In the genomic region with DNA sequence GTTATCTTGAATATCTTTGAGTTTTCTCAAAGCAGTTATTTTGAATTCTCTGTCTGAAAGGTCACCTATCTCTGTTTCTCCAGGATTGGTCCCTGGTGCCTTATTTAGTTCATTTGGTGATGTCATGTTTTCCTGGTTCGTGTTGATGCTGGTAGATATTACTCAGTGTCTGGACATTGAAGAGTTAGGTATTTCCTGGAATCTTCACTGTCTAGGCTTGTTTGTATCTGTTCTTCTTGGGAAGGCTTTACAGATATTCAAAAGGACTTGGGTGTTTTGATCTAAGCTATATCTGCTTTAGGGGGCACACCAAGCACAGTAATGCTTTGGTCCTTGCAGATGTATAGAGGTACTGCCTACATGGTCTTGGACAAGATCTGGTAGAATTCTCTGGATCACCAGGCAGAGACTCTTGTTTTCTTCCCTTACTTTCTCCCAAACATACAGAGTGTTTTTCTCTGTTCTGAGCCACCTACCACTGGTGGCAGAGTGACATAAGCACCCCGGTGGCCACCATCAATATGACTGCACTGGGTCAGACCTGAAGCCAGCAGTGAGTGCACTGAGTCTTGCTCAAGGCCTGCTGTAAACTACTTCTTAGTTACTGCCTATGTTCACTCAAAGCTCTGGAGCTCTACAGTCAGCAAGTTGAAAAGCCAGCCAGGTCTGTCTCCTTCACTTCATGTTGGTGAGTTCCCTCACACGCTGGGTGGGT, we compare ENCODE assay signal across 15 cellular contexts.
DNase-seq lines count a peak whose midpoint lies in the region; FAIRE-seq and TF ChIP-seq lines count a peak whose summit lies in the region.
"Had no signal": no experiment of that assay in that cellular context is flagged by ENCODE, and none has a peak within 500 bp of the region (broad histone marks: within the 10 kb centered on the region; RNA-seq: fewer than 3 reads in every experiment).

No MANE protein-coding gene starts in this region.

- peak overlapping the region; percentile 95 for H3K4ac ChIP-seq in trophoblast cell (ENCODE audit: low read depth, low read length)

- H2AK5ac ChIP-seq in trophoblast cell (ENCODE audit: low read length) = peak overlapping the region; percentile 98

- H2BK5ac ChIP-seq in trophoblast cell (ENCODE audit: low read depth, low read length, poor library complexity) = peak overlapping the region; percentile 96

- H3K4me1 Mint-ChIP-seq in endodermal cell = no peaks in the 10 kb centered on the region
- H3K4me1 Mint-ChIP-seq: B cell had no signal

- H3K27ac ChIP-seq in RWPE1 = peak overlapping the region; percentile 38; the same call in 1 of the 2 replicates
- no peak overlapping the region for H3K27ac ChIP-seq in endodermal cell (ENCODE audit: low read depth, low read length)
- H3K27ac ChIP-seq in trophoblast cell (ENCODE audit: low read depth, low read length) = peak overlapping the region; percentile 95
- H3K27ac ChIP-seq in spleen = no peak overlapping the region
- H3K27ac ChIP-seq: BLaER1 treated with 17β-estradiol and CSF1 and Interleukin-3, amounts not matched to agents 10 nM and 100 nM; GM23248 had no signal

- H3K36me3 Mint-ChIP-seq in endodermal cell (ENCODE audit: low read depth) = no peaks in the 10 kb centered on the region
- H3K36me3 Mint-ChIP-seq: CD8-positive, alpha-beta T cell had no signal

- peak overlapping the region; percentile 98 for H3K14ac ChIP-seq in trophoblast cell (ENCODE audit: low read length)

- peak overlapping the region; percentile 100 for H2BK120ac ChIP-seq in trophoblast cell (ENCODE audit: insufficient read depth, low read length, poor library complexity)

- H3K27me3 ChIP-seq in endodermal cell (ENCODE audit: control insufficient read depth, insufficient read depth, low read length, poor library complexity, severe bottlenecking) = no peaks in the 10 kb centered on the region
- no peaks in the 10 kb centered on the region for H3K27me3 ChIP-seq in trophoblast cell (ENCODE audit: insufficient read depth, low read length)
- no peaks in the 10 kb centered on the region for H3K27me3 ChIP-seq in spleen (replicated peaks in 1 of 7)

- no peak overlapping the region for H3K4me3 Mint-ChIP-seq in endodermal cell
- H3K4me3 Mint-ChIP-seq: B cell; CD8-positive, alpha-beta T cell had no signal

- CTCF ChIA-PET in RWPE1 (lab: Yijun Ruan, JAX) (no interaction called here), HEK293T (lab: Yijun Ruan, JAX) (no interaction called here)

- H3K18ac ChIP-seq in trophoblast cell (ENCODE audit: low read length) = peak overlapping the region; percentile 93

- H3K4me1 ChIP-seq in endodermal cell (ENCODE audit: control insufficient read depth, insufficient read depth, low read length) = no peaks in the 10 kb centered on the region
- peaks cover 6 to 7% of the 10 kb centered on the region in 2 experiments for H3K4me1 ChIP-seq in trophoblast cell (ENCODE audit: control insufficient read depth in 1 of 2, insufficient read depth in 2 of 2, low read length in 2 of 2)
- no peaks in the 10 kb centered on the region for H3K4me1 ChIP-seq in spleen
- H3K4me1 ChIP-seq: BLaER1 treated with 17β-estradiol and CSF1 and Interleukin-3, amounts not matched to agents 10 nM and 100 nM had no signal

- peaks cover 3% of the 10 kb centered on the region for H3K9me3 Mint-ChIP-seq in endodermal cell

- no peak overlapping the region for H3K27ac Mint-ChIP-seq in endodermal cell
- H3K27ac Mint-ChIP-seq: B cell; CD8-positive, alpha-beta T cell had no signal

- H3K4me3 ChIP-seq in endodermal cell (ENCODE audit: low read length) = no peak overlapping the region
- no peak overlapping the region for H3K4me3 ChIP-seq in trophoblast cell (ENCODE audit: low read depth, low read length)
- H3K4me3 ChIP-seq in spleen = no peak overlapping the region
- H3K4me3 ChIP-seq: BLaER1 treated with 17β-estradiol and CSF1 and Interleukin-3, amounts not matched to agents 10 nM and 100 nM; GM23248 had no signal

- DNase-seq in GM19239 (ENCODE audit: insufficient read length, low spot score) (no peak), RWPE1 (ENCODE audit: low spot score) (no peak), endodermal cell (no peak), trophoblast cell (peak; percentile 42 to 77), HEK293T (ENCODE audit: extremely low spot score) (no peak), spleen (no peak), SW 1271 (lab: John Stamatoyannopoulos, UW) (no peak)
- DNase-seq: Calu3; CD8-positive, alpha-beta T cell; DMS79 treated with DMSO at 0.1 percent for 48 hours; GF-D8; GM23248 had no signal

- peak overlapping the region; percentile 80 for H4K12ac ChIP-seq in trophoblast cell (ENCODE audit: low read depth, low read length)

- no peak overlapping the region for H3K4me2 ChIP-seq in trophoblast cell (ENCODE audit: low read length)
- H3K4me2 ChIP-seq: BLaER1 treated with 17β-estradiol and CSF1 and Interleukin-3, amounts not matched to agents 10 nM and 100 nM had no signal

- intact Hi-C loops in spleen (cut with DNase I; ENCODE audit: low total_unique reads) = no loop called here

- FAIRE-seq in GM19239 (lab: Jason Lieb, UNC) = peak; percentile 52
- FAIRE-seq: H54 had no signal

- peaks cover 14% of the 10 kb centered on the region for H3K79me1 ChIP-seq in trophoblast cell (ENCODE audit: low read length)

- H2BK12ac ChIP-seq in trophoblast cell (ENCODE audit: low read length) = peak overlapping the region; percentile 99

- H3K27me3 Mint-ChIP-seq in endodermal cell (ENCODE audit: insufficient read depth) = no peaks in the 10 kb centered on the region
- H3K27me3 Mint-ChIP-seq: B cell had no signal

- H3K9ac ChIP-seq in endodermal cell (ENCODE audit: extremely low read depth, low read length, poor library complexity, severe bottlenecking) = no peak overlapping the region
- no peak overlapping the region for H3K9ac ChIP-seq in trophoblast cell (ENCODE audit: low read length)
- H3K9ac ChIP-seq: BLaER1 treated with 17β-estradiol and CSF1 and Interleukin-3, amounts not matched to agents 10 nM and 100 nM; GM23248 had no signal

- H2AFZ ChIP-seq in trophoblast cell (ENCODE audit: insufficient read depth, low read length, poor library complexity) = peak overlapping the region; percentile 68
- H2AFZ ChIP-seq: GM23248 had no signal

- TF ChIP-seq POLR2A in spleen (IDR thresholded peaks at IDR 0.05) = no peak

- no peaks in the 10 kb centered on the region for H3K36me3 ChIP-seq in endodermal cell (ENCODE audit: control insufficient read depth, insufficient read depth, low read length)
- no peaks in the 10 kb centered on the region for H3K36me3 ChIP-seq in trophoblast cell (ENCODE audit: control insufficient read depth in 1 of 2, insufficient read depth in 2 of 2, low read length in 2 of 2)
- no peaks in the 10 kb centered on the region for H3K36me3 ChIP-seq in spleen
- H3K36me3 ChIP-seq: BLaER1 treated with 17β-estradiol and CSF1 and Interleukin-3, amounts not matched to agents 10 nM and 100 nM had no signal

- 91% methylated on average over 3 of the region's 3 CpGs; no CpG with 5 or more reads in 1 of the 2 experiments for WGBS in endodermal cell (ENCODE audit: insufficient coverage in 1 of 2, insufficient read length in 1 of 2), 2 experiments
- no CpG with 5 or more reads among the region's 3 CpGs for WGBS in trophoblast cell (ENCODE audit: extremely low coverage, insufficient coverage, insufficient read length)
- 68 to 73% (median 69%) methylated on average over 2 to 3 of the region's 3 CpGs for WGBS in spleen, 5 donors

- TF ChIP-seq CTCF in RWPE1 (conservative IDR thresholded peaks at IDR 0.05; ENCODE audit: low read depth) = no peak
- peak; percentile 40 for TF ChIP-seq CTCF in endodermal cell (conservative IDR thresholded peaks at IDR 0.05)
- TF ChIP-seq CTCF in spleen (IDR thresholded peaks at IDR 0.05 in 8 of 11, conservative IDR thresholded peaks at IDR 0.05 in 3 of 11) = no peak

- H3K23ac ChIP-seq in trophoblast cell (ENCODE audit: low read length) = no peak overlapping the region

- no peaks in the 10 kb centered on the region for H3K9me3 ChIP-seq in endodermal cell (ENCODE audit: control insufficient read depth, low read length)
- H3K9me3 ChIP-seq in trophoblast cell (ENCODE audit: insufficient read depth, low read depth, low read length) = no peaks in the 10 kb centered on the region
- H3K9me3 ChIP-seq in spleen = peaks cover 0 to 12% (median 2%) of the 10 kb centered on the region in 8 donors

- POLR2A ChIA-PET in RWPE1 (lab: Yijun Ruan, JAX; ENCODE audit: low non-redundant PET) (no interaction called here), HEK293T (lab: Yijun Ruan, JAX) (no interaction called here)

- peak overlapping the region; percentile 99 for H4K91ac ChIP-seq in trophoblast cell (ENCODE audit: low read depth, low read length)

- peak overlapping the region; percentile 91 for H4K8ac ChIP-seq in trophoblast cell (ENCODE audit: low read depth, low read length)

- peaks cover 5% of the 10 kb centered on the region for H3K79me2 ChIP-seq in trophoblast cell (ENCODE audit: control insufficient read depth, insufficient read depth, low read length, poor library complexity)

TF ChIP-seq in HEK293T, 16 proteins besides CTCF, POLR2A, EP300 and RAD21:
- TF ChIP-seq LEF1 (IDR thresholded peaks at IDR 0.05; ENCODE audit: borderline replicate concordance) = no peak
- no peak for TF ChIP-seq ARNT (IDR thresholded peaks at IDR 0.05)

Comparison
In these comparisons a context has a peak if more than half of its experiments do, and no peak if none do; other contexts are left out.
1. DNase-seq: peak in trophoblast cell (2 of 2); none in GM19239 (single experiment), RWPE1 (single experiment), endodermal cell (single experiment), HEK293T (single experiment), spleen (single experiment) and SW 1271 (0 of 2).
2. H3K27ac ChIP-seq: peak in RWPE1 (single experiment) and trophoblast cell (single experiment); none in endodermal cell (single experiment) and spleen (0 of 8).